Comparison of ENCODE assay signal across 8 cellular contexts in the genomic region with DNA sequence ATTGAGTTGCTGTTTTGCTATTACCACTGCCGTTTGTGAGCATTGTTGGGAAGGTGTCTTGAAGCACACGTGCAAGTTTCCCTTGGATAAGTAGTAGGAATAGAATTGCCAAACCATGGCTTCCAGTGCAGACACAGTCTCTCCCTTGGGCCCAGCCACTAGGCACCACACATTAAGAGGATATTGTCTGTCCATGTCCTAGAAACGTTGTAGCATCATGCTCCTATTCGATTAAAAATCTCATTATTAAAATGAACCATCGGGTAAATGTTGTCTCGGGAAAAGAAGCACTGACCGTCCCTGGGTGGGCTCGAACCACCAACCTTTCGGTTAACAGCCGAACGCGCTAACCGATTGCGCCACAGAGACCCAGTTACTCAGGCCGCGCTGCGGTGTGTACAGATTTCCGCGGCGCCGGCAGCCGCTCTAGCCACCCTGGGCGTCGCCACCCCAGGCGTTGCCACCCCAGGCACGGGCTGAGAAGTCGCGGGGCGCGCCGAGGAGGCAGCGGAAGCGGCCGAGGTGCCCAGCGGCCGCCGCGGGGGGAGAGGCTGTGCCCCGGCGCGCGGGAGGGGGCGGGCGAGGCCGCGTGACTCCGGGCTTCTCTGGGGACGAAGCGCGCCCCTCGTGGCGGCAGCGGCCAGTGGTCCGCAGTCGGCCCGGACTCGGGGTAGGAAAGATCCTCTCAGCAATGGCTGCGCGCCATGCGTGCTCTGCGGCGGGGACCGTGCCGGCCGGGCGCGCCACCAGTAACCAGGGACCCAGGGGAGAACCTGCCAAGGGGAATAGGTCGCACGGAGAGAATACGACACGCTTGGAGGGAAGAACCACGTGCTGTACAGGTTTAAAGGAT.
DNase-seq lines count a peak whose midpoint lies in the region; ATAC-seq, FAIRE-seq and TF ChIP-seq lines count a peak whose summit lies in the region.

No MANE protein-coding gene starts in this region.

- peak; percentile 95 for ATAC-seq in GM21515 (IDR thresholded peaks at IDR 0.05; ENCODE audit: unreplicated experiment)

- TF ChIP-seq CTCF in D721Med (IDR thresholded peaks at IDR 0.05; ENCODE audit: insufficient read depth, missing control alignments): peak; percentile 40

- no peaks in the 10 kb centered on the region for H3K36me3 ChIP-seq in HUES6 (ENCODE audit: control insufficient read depth, insufficient read depth, low read length)
- H3K36me3 ChIP-seq in mucosa of stomach (ENCODE audit: control insufficient read depth, insufficient read depth, low read length): no peaks in the 10 kb centered on the region

- H3K4me1 ChIP-seq in HUES6 (ENCODE audit: control insufficient read depth, insufficient read depth, low read length) (no peaks in the 10 kb centered on the region), mucosa of stomach (ENCODE audit: control insufficient read depth, insufficient read depth, low read length) (peaks cover 9% of the 10 kb centered on the region)

- TF ChIP-seq POLR2A in erythroblast (IDR thresholded peaks at IDR 0.05; ENCODE audit: low read length): peak; percentile 34

- DNase-seq in D721Med (ENCODE audit: insufficient read length, low spot score) (peak; percentile 46), OCI-M1 (lab: John Stamatoyannopoulos, UW) (peak; percentile 93), activated T-cell treated with anti-CD3 and anti-CD28 coated beads for 48 hours (ENCODE audit: low read depth) (peak; percentile 92), erythroblast (lab: John Stamatoyannopoulos, UW) (peak; percentile 91 to 95)
- peak; percentile 75 to 83 for DNase-seq in stimulated activated CD8-positive, alpha-beta memory T cell treated with anti-CD3 and anti-CD28 coated beads, Interleukin-7, amount 100 ng/mL, for 1 hour (ENCODE audit: low read depth in 2 of 2)

- peak overlapping the region; percentile 65 for H3K9ac ChIP-seq in HUES6 (ENCODE audit: low read length)
- H3K9ac ChIP-seq in mucosa of stomach (ENCODE audit: low read length): peak overlapping the region; percentile 54

- H3K27me3 ChIP-seq in HUES6 (ENCODE audit: control insufficient read depth, insufficient read depth, low read length) (peaks cover 3% of the 10 kb centered on the region; the same call in 1 of the 2 replicates), mucosa of stomach (ENCODE audit: control insufficient read depth, insufficient read depth, low read length) (no peaks in the 10 kb centered on the region)

- H3K27ac ChIP-seq in HUES6 (ENCODE audit: low read depth, low read length): no peak overlapping the region

- peak overlapping the region; percentile 68 for H3K4me3 ChIP-seq in HUES6 (ENCODE audit: low read depth, low read length)
- peak overlapping the region; percentile 1 for H3K4me3 ChIP-seq in mucosa of stomach (ENCODE audit: low read length)

- FAIRE-seq in D721Med (lab: Jason Lieb, UNC): peak; percentile 53

- H3K9me3 ChIP-seq in HUES6 (ENCODE audit: control insufficient read depth, insufficient read depth, low read depth, low read length): no peaks in the 10 kb centered on the region
- H3K9me3 ChIP-seq in mucosa of stomach (ENCODE audit: control insufficient read depth, low read length): no peaks in the 10 kb centered on the region
